17 cellular contexts compared by ENCODE assay signal in the genomic region with DNA sequence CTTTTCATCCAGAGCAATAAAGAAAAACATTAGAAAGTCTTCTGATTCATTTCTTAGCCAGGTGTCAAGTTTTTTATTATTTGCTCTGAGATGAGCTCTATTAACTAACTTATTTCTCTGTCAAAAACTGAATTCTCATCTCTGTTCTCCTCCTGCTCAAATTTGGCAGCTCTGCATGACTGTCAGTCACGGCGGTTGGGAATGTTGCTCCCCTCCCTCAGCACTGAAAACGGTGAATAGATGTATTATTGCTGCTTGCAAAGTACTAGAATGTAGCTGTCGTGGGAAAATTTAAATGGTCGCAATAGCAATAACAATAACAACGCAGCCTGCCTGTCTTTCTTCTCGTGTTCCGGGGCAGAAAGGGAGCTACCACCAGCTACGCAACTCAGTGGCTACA.
"Had no signal": no experiment of that assay in that cellular context is flagged by ENCODE, and none has a peak within 500 bp of the region (broad histone marks: within the 10 kb centered on the region; RNA-seq: fewer than 3 reads in every experiment).

No MANE protein-coding gene starts in this region.

- H3K4me1 Mint-ChIP-seq: activated naive CD4-positive, alpha-beta T cell treated with anti-CD3 and anti-CD28 coated beads, Interleukin-2, amount 50 U/mL, for 24 hours had no signal

- H3K27me3 ChIP-seq: ascending aorta, foreskin keratinocyte, transverse colon, uterus had no signal

- H3K4me3 Mint-ChIP-seq: activated naive CD4-positive, alpha-beta T cell treated with anti-CD3 and anti-CD28 coated beads, Interleukin-2, amount 50 U/mL, for 24 hours; activated T-cell treated with anti-CD3 and anti-CD28 coated beads, Interleukin-2, amount 50 U/mL, for 72 hours; endodermal cell; immature natural killer cell; memory B cell; naive thymus-derived CD4-positive, alpha-beta T cell had no signal

- H3K36me3 ChIP-seq: ascending aorta, transverse colon, uterus, WERI-Rb-1 had no signal

- ATAC-seq: activated T-cell treated with anti-CD3 and anti-CD28 coated beads, Interleukin-2, amount 50 U/mL, for 72 hours; foreskin keratinocyte; naive thymus-derived CD4-positive, alpha-beta T cell had no signal

- H3K4me1 ChIP-seq: uterus had no signal

- H3K9me3 Mint-ChIP-seq: activated naive CD4-positive, alpha-beta T cell treated with anti-CD3 and anti-CD28 coated beads, Interleukin-2, amount 50 U/mL, for 24 hours; activated T-cell treated with anti-CD3 and anti-CD28 coated beads, Interleukin-2, amount 50 U/mL, for 72 hours; immature natural killer cell; memory B cell; naive thymus-derived CD4-positive, alpha-beta T cell had no signal

- H3K9me3 ChIP-seq: ascending aorta, transverse colon, uterus had no signal

- DNase-seq: activated CD4-positive, alpha-beta T cell treated with anti-CD3 and anti-CD28 coated beads, Interleukin-2, amount 50 U/mL, for 4 hours; activated effector memory CD4-positive, alpha-beta T cell treated with anti-CD3 and anti-CD28 coated beads, Interleukin-2, amount 50 U/mL, for 16 hours; activated T-cell treated with anti-CD3 and anti-CD28 coated beads, Interleukin-2, amount 50 U/mL, for 72 hours; endodermal cell; foreskin keratinocyte; immature natural killer cell; naive thymus-derived CD4-positive, alpha-beta T cell; stimulated activated CD4-positive, alpha-beta T cell treated with anti-CD3 and anti-CD28 coated beads, Interleukin-2, amount 100 ng/mL, for 24 hours; stimulated activated naive CD4-positive, alpha-beta T cell treated with Interleukin-2 at 50 U/mL for 16 hours; substantia nigra; transverse colon; uterus; WERI-Rb-1 had no signal

- H3K4me3 ChIP-seq: transverse colon, uterus had no signal

- H3K36me3 Mint-ChIP-seq: activated naive CD4-positive, alpha-beta T cell treated with anti-CD3 and anti-CD28 coated beads, Interleukin-2, amount 50 U/mL, for 24 hours; memory B cell had no signal

- H3K27ac ChIP-seq: ascending aorta, epithelial cell of prostate, foreskin keratinocyte, transverse colon, uterus, WERI-Rb-1 had no signal

- H3K27ac Mint-ChIP-seq: activated naive CD4-positive, alpha-beta T cell treated with anti-CD3 and anti-CD28 coated beads, Interleukin-2, amount 50 U/mL, for 24 hours; activated T-cell treated with anti-CD3 and anti-CD28 coated beads, Interleukin-2, amount 50 U/mL, for 72 hours; endodermal cell; memory B cell; naive thymus-derived CD4-positive, alpha-beta T cell had no signal
